Comparison of ENCODE assay signal across 8 cellular contexts in genomic region chr14:70188292-70188607, GRCh38. TPM values are rescaled to one million over a fixed set of nuclear protein-coding genes. Genes with fewer than 3 reads are reported as not detected.
DNase-seq lines count a peak whose midpoint lies in the region; ATAC-seq lines count a peak whose summit lies in the region.

No MANE protein-coding gene starts in this region.

- in situ Hi-C loops in KBM-7 (cut with MboI; ENCODE audit: low pct_unique_long_range_greater_than_20kb, low sequenced_read_pairs), result no loop called here

- peaks cover 63% of the 10 kb centered on the region for H3K27me3 Mint-ChIP-seq in dendritic cell treated with granulocyte-macrophage colony-stimulating factor and Interleukin-4, amounts not matched to agents 40 ng/mL and 50 ng/mL, for 4 days
- H3K27me3 Mint-ChIP-seq in naive B cell, result peaks cover 43 to 67% (median 61%) of the 10 kb centered on the region in 3 donors

- intact Hi-C loops in dendritic cell treated with granulocyte-macrophage colony-stimulating factor and Interleukin-4, amounts not matched to agents 40 ng/mL and 50 ng/mL, for 4 days (cut with micrococcal nuclease), result no loop called here

- DNase-seq in NCI-H748 (lab: John Stamatoyannopoulos, UW; ENCODE audit: unreplicated experiment) (peak; percentile 34), NCI-H748 treated with DMSO at 0.1 percent for 48 hours (lab: John Stamatoyannopoulos, UW) (no peak), KBM-7 (peak; percentile 20), naive B cell (no peak), NOMO-1 treated with dmso at 0.1 percent for 144 hours (lab: John Stamatoyannopoulos, UW; ENCODE audit: unreplicated experiment) (no peak), NCI-H1417 (lab: John Stamatoyannopoulos, UW) (no peak)
- DNase-seq in NK-92 treated with Interleukin-12 subunit alpha and Interleukin-12 subunit beta, amount 100 ng/mL, for 24 hours (lab: John Stamatoyannopoulos, UW), result no peak

- no peak overlapping the region for H3K27ac Mint-ChIP-seq in dendritic cell treated with granulocyte-macrophage colony-stimulating factor and Interleukin-4, amounts not matched to agents 40 ng/mL and 50 ng/mL, for 4 days
- peak overlapping the region in 1 of 6 donors; percentile 18 for H3K27ac Mint-ChIP-seq in naive B cell

- no peaks in the 10 kb centered on the region for H3K9me3 Mint-ChIP-seq in dendritic cell treated with granulocyte-macrophage colony-stimulating factor and Interleukin-4, amounts not matched to agents 40 ng/mL and 50 ng/mL, for 4 days
- H3K9me3 Mint-ChIP-seq in naive B cell, result peaks cover 0 to 4% (median 0%) of the 10 kb centered on the region in 7 donors

- H3K36me3 Mint-ChIP-seq in dendritic cell treated with granulocyte-macrophage colony-stimulating factor and Interleukin-4, amounts not matched to agents 40 ng/mL and 50 ng/mL, for 4 days (ENCODE audit: low read depth), result no peaks in the 10 kb centered on the region
- H3K36me3 Mint-ChIP-seq in naive B cell, result no peaks in the 10 kb centered on the region

- peaks cover 27% of the 10 kb centered on the region for H3K4me1 Mint-ChIP-seq in dendritic cell treated with granulocyte-macrophage colony-stimulating factor and Interleukin-4, amounts not matched to agents 40 ng/mL and 50 ng/mL, for 4 days (ENCODE audit: low read depth)
- H3K4me1 Mint-ChIP-seq in naive B cell, result peaks cover 19 to 33% (median 20%) of the 10 kb centered on the region in 3 donors

- H3K4me3 Mint-ChIP-seq in dendritic cell treated with granulocyte-macrophage colony-stimulating factor and Interleukin-4, amounts not matched to agents 40 ng/mL and 50 ng/mL, for 4 days, result peak overlapping the region; percentile 75
- peak overlapping the region in 7 of 8 donors; percentile 81 to 95 (median 85) for H3K4me3 Mint-ChIP-seq in naive B cell

- peak; percentile 20 to 22 for ATAC-seq in naive B cell (ENCODE audit: low read depth in 2 of 2)

RNA-seq across cellular contexts. Expression of gene SLC8A3, which starts 0.5 kb away (rescaled TPM):
- polyA plus RNA-seq in naive B cell (ENCODE audit: low read depth in 6 of 6), result under 1 TPM in 1 of 6 donors, not detected in 5; 0.24 TPM

Comparison
In these comparisons a context has a peak if more than half of its experiments do, and no peak if none do; other contexts are left out.
1. DNase-seq: peak in NCI-H748 (single experiment) and KBM-7 (single experiment); none in NCI-H748 treated with DMSO at 0.1 percent for 48 hours (single experiment), naive B cell (single experiment), NOMO-1 treated with dmso at 0.1 percent for 144 hours (single experiment), NCI-H1417 (0 of 3) and NK-92 treated with Interleukin-12 subunit alpha and Interleukin-12 subunit beta, amount 100 ng/mL, for 24 hours (single experiment).